In the genomic region with DNA sequence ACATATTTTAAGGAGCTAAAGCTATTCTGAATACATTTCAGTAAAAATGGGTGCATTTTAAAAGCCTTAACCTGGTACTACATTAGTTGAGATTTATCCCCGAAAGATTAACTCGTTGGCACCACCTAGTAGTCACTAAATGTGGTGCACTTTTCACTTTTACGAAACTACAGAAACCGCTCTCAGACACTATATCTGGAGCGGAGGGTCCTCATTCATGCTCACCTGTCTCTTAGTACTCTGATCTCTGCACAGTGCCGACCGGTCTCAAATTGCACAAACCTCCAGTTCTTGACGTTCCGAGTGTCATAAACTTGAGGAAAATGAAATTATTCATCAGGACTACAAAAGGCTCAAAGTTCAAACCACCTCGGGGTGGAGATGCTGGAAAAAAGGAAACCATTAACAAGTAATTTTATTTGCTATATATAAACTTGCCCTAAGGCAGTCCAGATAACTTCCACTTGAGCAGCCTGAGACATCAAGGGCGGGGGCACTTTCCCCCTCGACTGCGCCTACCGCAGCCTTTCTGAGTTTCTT, we compare ENCODE assay signal across 8 cellular contexts. TPM values are rescaled to one million over a fixed set of nuclear protein-coding genes. Genes with fewer than 3 reads are reported as not detected.
A peak's percentile ranks its signal among the peaks of the same experiment; 100 is the strongest.
DNase-seq lines count a peak whose midpoint lies in the region; ATAC-seq and TF ChIP-seq lines count a peak whose summit lies in the region.

No MANE protein-coding gene starts in this region.

- H3F3A ChIP-seq in neural cell (ENCODE audit: insufficient read depth, low read length, poor library complexity, severe bottlenecking) = no peaks in the 10 kb centered on the region

- no peaks in the 10 kb centered on the region for H3K36me3 ChIP-seq in neural cell (ENCODE audit: insufficient read depth, low read length)

- H3K9me2 ChIP-seq in neural cell (ENCODE audit: insufficient read depth, low read length) = no peaks in the 10 kb centered on the region

- peak; percentile 72 for TF ChIP-seq RAD21 in neural cell (conservative IDR thresholded peaks at IDR 0.05)

- H3K79me2 ChIP-seq in neural cell (replicated peaks; ENCODE audit: insufficient read depth, low read length) = peaks cover 13% of the 10 kb centered on the region

- H3K9ac ChIP-seq in neural cell (ENCODE audit: low read length) = peak overlapping the region; percentile 83

- H3K9me3 ChIP-seq in neural cell (ENCODE audit: low read length) = no peaks in the 10 kb centered on the region

- H3K4me3 ChIP-seq in foreskin fibroblast (ENCODE audit: low read depth in 1 of 2, low read length in 2 of 2) (peak overlapping the region; percentile 95 to 98), neural cell (ENCODE audit: low read length) (peak overlapping the region; percentile 85)

- H3K27ac ChIP-seq in neural cell (ENCODE audit: low read length) = peak overlapping the region; percentile 67

- peak overlapping the region; percentile 94 for H2AFZ ChIP-seq in neural cell (ENCODE audit: low read depth, low read length)

- TF ChIP-seq CTCF in foreskin fibroblast (IDR thresholded peaks at IDR 0.05; ENCODE audit: low read depth, low read length) (peak; percentile 54), neural cell (IDR thresholded peaks at IDR 0.05; ENCODE audit: poor library complexity, severe bottlenecking) (peak; percentile 77)

- H3K36me3 Mint-ChIP-seq in activated T-cell treated with anti-CD3 and anti-CD28 coated beads, Interleukin-2, amount 50 U/mL, for 72 hours (ENCODE audit: insufficient read depth in 2 of 2) = peaks cover 0 to 9% of the 10 kb centered on the region in 2 donors

- H3K9me3 Mint-ChIP-seq in activated T-cell treated with anti-CD3 and anti-CD28 coated beads, Interleukin-2, amount 50 U/mL, for 72 hours = no peaks in the 10 kb centered on the region

- TF ChIP-seq EP300 in neural cell (conservative IDR thresholded peaks at IDR 0.05; ENCODE audit: poor library complexity, severe bottlenecking) = no peak

- peak overlapping the region; percentile 98 for H3K27ac Mint-ChIP-seq in activated T-cell treated with anti-CD3 and anti-CD28 coated beads, Interleukin-2, amount 50 U/mL, for 72 hours

- H3K4me3 Mint-ChIP-seq in activated T-cell treated with anti-CD3 and anti-CD28 coated beads, Interleukin-2, amount 50 U/mL, for 72 hours = peak overlapping the region; percentile 99 to 100

- H4K20me1 ChIP-seq in neural cell (ENCODE audit: insufficient read depth) = no peaks in the 10 kb centered on the region

- peak; percentile 11 for DNase-seq in activated naive CD4-positive, alpha-beta T cell treated with Interleukin-2 at 50 U/mL for 16 hours
- no peak for DNase-seq in activated naive CD4-positive, alpha-beta T cell (lab: John Stamatoyannopoulos, UW)
- peak; percentile 4 for DNase-seq in NCI-H345 treated with DMSO at 0.1 percent for 48 hours (lab: John Stamatoyannopoulos, UW; ENCODE audit: unreplicated experiment)
- peak; percentile 24 to 33 for DNase-seq in activated T-cell treated with anti-CD3 and anti-CD28 coated beads, Interleukin-2, amount 50 U/mL, for 72 hours
- DNase-seq in foreskin fibroblast = peak; percentile 41 to 76
- no peak for DNase-seq in effector CD8-positive, alpha-beta T cell (lab: John Stamatoyannopoulos, UW)

- ATAC-seq in HG02840 (IDR thresholded peaks at IDR 0.05; ENCODE audit: low FRiP score, unreplicated experiment) = peak; percentile 31
- peak; percentile 36 to 52 for ATAC-seq in activated T-cell treated with anti-CD3 and anti-CD28 coated beads, Interleukin-2, amount 50 U/mL, for 72 hours (replicated peaks in 1 of 2)

- no peaks in the 10 kb centered on the region for H3K27me3 ChIP-seq in neural cell (ENCODE audit: insufficient read depth, low read depth, low read length)

- H3K4me2 ChIP-seq in neural cell (ENCODE audit: low read length) = peak overlapping the region; percentile 81

- peaks cover 21% of the 10 kb centered on the region for H3K4me1 Mint-ChIP-seq in activated T-cell treated with anti-CD3 and anti-CD28 coated beads, Interleukin-2, amount 50 U/mL, for 72 hours (ENCODE audit: low read depth)

- no peaks in the 10 kb centered on the region for H3K27me3 Mint-ChIP-seq in activated T-cell treated with anti-CD3 and anti-CD28 coated beads, Interleukin-2, amount 50 U/mL, for 72 hours (ENCODE audit: low read depth)

TF ChIP-seq in neural cell, 6 proteins besides CTCF, POLR2A, EP300 and RAD21:
- TF ChIP-seq, protein P1, sequence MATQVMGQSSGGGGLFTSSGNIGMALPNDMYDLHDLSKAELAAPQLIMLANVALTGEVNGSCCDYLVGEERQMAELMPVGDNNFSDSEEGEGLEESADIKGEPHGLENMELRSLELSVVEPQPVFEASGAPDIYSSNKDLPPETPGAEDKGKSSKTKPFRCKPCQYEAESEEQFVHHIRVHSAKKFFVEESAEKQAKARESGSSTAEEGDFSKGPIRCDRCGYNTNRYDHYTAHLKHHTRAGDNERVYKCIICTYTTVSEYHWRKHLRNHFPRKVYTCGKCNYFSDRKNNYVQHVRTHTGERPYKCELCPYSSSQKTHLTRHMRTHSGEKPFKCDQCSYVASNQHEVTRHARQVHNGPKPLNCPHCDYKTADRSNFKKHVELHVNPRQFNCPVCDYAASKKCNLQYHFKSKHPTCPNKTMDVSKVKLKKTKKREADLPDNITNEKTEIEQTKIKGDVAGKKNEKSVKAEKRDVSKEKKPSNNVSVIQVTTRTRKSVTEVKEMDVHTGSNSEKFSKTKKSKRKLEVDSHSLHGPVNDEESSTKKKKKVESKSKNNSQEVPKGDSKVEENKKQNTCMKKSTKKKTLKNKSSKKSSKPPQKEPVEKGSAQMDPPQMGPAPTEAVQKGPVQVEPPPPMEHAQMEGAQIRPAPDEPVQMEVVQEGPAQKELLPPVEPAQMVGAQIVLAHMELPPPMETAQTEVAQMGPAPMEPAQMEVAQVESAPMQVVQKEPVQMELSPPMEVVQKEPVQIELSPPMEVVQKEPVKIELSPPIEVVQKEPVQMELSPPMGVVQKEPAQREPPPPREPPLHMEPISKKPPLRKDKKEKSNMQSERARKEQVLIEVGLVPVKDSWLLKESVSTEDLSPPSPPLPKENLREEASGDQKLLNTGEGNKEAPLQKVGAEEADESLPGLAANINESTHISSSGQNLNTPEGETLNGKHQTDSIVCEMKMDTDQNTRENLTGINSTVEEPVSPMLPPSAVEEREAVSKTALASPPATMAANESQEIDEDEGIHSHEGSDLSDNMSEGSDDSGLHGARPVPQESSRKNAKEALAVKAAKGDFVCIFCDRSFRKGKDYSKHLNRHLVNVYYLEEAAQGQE (IDR thresholded peaks at IDR 0.05; ENCODE audit: borderline replicate concordance) = no peak
- peak; percentile 81 for TF ChIP-seq SMC3 (conservative IDR thresholded peaks at IDR 0.05; ENCODE audit: poor library complexity)
- no peak for TF ChIP-seq MXI1 (conservative IDR thresholded peaks at IDR 0.05; ENCODE audit: poor library complexity, severe bottlenecking)
- TF ChIP-seq POLR2AphosphoS5 (IDR thresholded peaks at IDR 0.05) = no peak

RNA-seq across cellular contexts. Expression of a gene that starts 0.7 kb away (rescaled TPM):
- total RNA-seq in activated T-cell treated with anti-CD3 and anti-CD28 coated beads, Interleukin-2, amount 50 U/mL, for 72 hours = 10 to 100 TPM; 22.7 to 24.5 TPM
- polyA plus RNA-seq in neural cell = 51.9 and 57.2 TPM in 2 replicates
- polyA minus RNA-seq in neural cell = 76.7 and 84.5 TPM in 2 replicates

RNA-seq across cellular contexts. Expression of a gene that starts 0.8 kb away (rescaled TPM):
- 10 to 100 TPM; 12.3 to 13.7 TPM for total RNA-seq in activated T-cell treated with anti-CD3 and anti-CD28 coated beads, Interleukin-2, amount 50 U/mL, for 72 hours
- polyA plus RNA-seq in neural cell = 4.9 and 7.7 TPM in 2 replicates
- 12.5 and 13.6 TPM in 2 replicates for polyA minus RNA-seq in neural cell

RNA-seq across cellular contexts. Expression of a gene that starts 32.4 kb away (rescaled TPM):
- total RNA-seq in activated T-cell treated with anti-CD3 and anti-CD28 coated beads, Interleukin-2, amount 50 U/mL, for 72 hours = 10 to 100 TPM; 16.3 to 21.6 TPM
- polyA plus RNA-seq in neural cell = 69.3 and 81.9 TPM in 2 replicates
- polyA minus RNA-seq in neural cell = 55.3 and 60.9 TPM in 2 replicates

RNA-seq across cellular contexts. Expression of a gene that starts 54.6 kb away (rescaled TPM):
- total RNA-seq in activated T-cell treated with anti-CD3 and anti-CD28 coated beads, Interleukin-2, amount 50 U/mL, for 72 hours = not detected
- 0.56 TPM in 1 of 2 replicates, not detected in the other for polyA plus RNA-seq in neural cell
- polyA minus RNA-seq in neural cell = not detected in 2 replicates

Comparison
In these comparisons a context has a peak if more than half of its experiments do, and no peak if none do; other contexts are left out.
1. DNase-seq: peak in activated naive CD4-positive, alpha-beta T cell treated with Interleukin-2 at 50 U/mL for 16 hours (single experiment), NCI-H345 treated with DMSO at 0.1 percent for 48 hours (single experiment), activated T-cell treated with anti-CD3 and anti-CD28 coated beads, Interleukin-2, amount 50 U/mL, for 72 hours (2 of 2) and foreskin fibroblast (2 of 2); none in activated naive CD4-positive, alpha-beta T cell (0 of 4) and effector CD8-positive, alpha-beta T cell (single experiment).